22 cellular contexts compared by ENCODE assay signal in the genomic region with DNA sequence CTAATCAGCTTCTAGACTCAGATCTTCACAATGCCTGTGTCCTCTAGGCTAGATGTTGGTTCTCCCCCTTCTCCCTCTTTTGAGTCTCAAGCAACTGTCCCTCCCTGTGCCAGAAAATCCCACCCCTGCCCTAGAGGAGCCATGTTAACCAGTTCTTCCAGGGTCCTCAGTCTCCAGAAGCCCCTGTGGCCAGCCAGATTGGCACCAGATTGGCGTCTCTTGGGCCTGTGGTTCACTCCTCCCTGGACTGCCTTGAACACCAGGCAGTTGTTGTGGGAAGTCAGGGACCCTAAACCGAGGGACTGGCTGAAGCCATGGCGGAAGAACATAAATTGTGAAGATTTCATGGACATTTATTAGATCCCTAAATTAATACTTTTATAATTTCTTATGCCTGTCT. TPM values are rescaled to one million over a fixed set of nuclear protein-coding genes. Genes with fewer than 3 reads are reported as not detected.
"Had no signal": no experiment of that assay in that cellular context is flagged by ENCODE, and none has a peak within 500 bp of the region (broad histone marks: within the 10 kb centered on the region; RNA-seq: fewer than 3 reads in every experiment).

No MANE protein-coding gene starts in this region.

- H3K9me3 Mint-ChIP-seq: dendritic cell treated with granulocyte-macrophage colony-stimulating factor and Interleukin-4, amounts not matched to agents 40 ng/mL and 50 ng/mL, for 4 days; effector memory CD8-positive, alpha-beta T cell; natural killer cell treated with Interleukin-12 subunit alpha and Interleukin-12 subunit beta and Interleukin-15 and Interleukin-18, amount 100 ng/mL, for 72 hours; stimulated activated naive CD8-positive, alpha-beta T cell treated with anti-CD3 and anti-CD28 coated beads, Interleukin-15, amount 100 ng/mL, for 72 hours had no signal

- H3K4me3 Mint-ChIP-seq: dendritic cell treated with granulocyte-macrophage colony-stimulating factor and Interleukin-4, amounts not matched to agents 40 ng/mL and 50 ng/mL, for 4 days; effector memory CD8-positive, alpha-beta T cell; memory B cell; natural killer cell treated with Interleukin-12 subunit alpha and Interleukin-12 subunit beta and Interleukin-15 and Interleukin-18, amount 100 ng/mL, for 72 hours; stimulated activated naive B cell treated with anti-CD40 and anti-IgM and Interleukin-4, amounts not matched to agents 10 μg/mL and 1 μg/mL and 100 μg/mL, for 72 hours; stimulated activated naive CD8-positive, alpha-beta T cell treated with anti-CD3 and anti-CD28 coated beads, Interleukin-15, amount 100 ng/mL, for 72 hours had no signal

- H3K4me3 ChIP-seq: pancreas, prostate gland, right lobe of liver, spleen, testis, tibial nerve had no signal

- H3K27ac ChIP-seq: foreskin keratinocyte, pancreas, prostate gland, right lobe of liver, spleen, testis, tibial nerve had no signal

- H3K27me3 ChIP-seq: foreskin keratinocyte, pancreas, right lobe of liver, spleen, testis had no signal

- H3K36me3 Mint-ChIP-seq: memory B cell; natural killer cell treated with Interleukin-12 subunit alpha and Interleukin-12 subunit beta and Interleukin-15 and Interleukin-18, amount 100 ng/mL, for 72 hours; stimulated activated naive B cell treated with anti-CD40 and anti-IgM and Interleukin-4, amounts not matched to agents 10 μg/mL and 1 μg/mL and 100 μg/mL, for 72 hours had no signal

- H3K9me3 ChIP-seq: pancreas, prostate gland, right lobe of liver, testis, tibial nerve had no signal

- H3K4me1 Mint-ChIP-seq: memory B cell; stimulated activated naive B cell treated with anti-CD40 and anti-IgM and Interleukin-4, amounts not matched to agents 10 μg/mL and 1 μg/mL and 100 μg/mL, for 72 hours; stimulated activated naive CD8-positive, alpha-beta T cell treated with anti-CD3 and anti-CD28 coated beads, Interleukin-15, amount 100 ng/mL, for 72 hours had no signal

- H3K36me3 ChIP-seq: pancreas, prostate gland, right lobe of liver, spleen, tibial nerve had no signal

- H3K27ac Mint-ChIP-seq: dendritic cell treated with granulocyte-macrophage colony-stimulating factor and Interleukin-4, amounts not matched to agents 40 ng/mL and 50 ng/mL, for 4 days; effector memory CD8-positive, alpha-beta T cell; memory B cell; natural killer cell treated with Interleukin-12 subunit alpha and Interleukin-12 subunit beta and Interleukin-15 and Interleukin-18, amount 100 ng/mL, for 72 hours; stimulated activated naive B cell treated with anti-CD40 and anti-IgM and Interleukin-4, amounts not matched to agents 10 μg/mL and 1 μg/mL and 100 μg/mL, for 72 hours; stimulated activated naive CD8-positive, alpha-beta T cell treated with anti-CD3 and anti-CD28 coated beads, Interleukin-15, amount 100 ng/mL, for 72 hours had no signal

- H3K4me1 ChIP-seq: pancreas, prostate gland, right lobe of liver, testis had no signal

- DNase-seq: central memory CD4-positive, alpha-beta T cell; effector memory CD8-positive, alpha-beta T cell; erythroblast; foreskin keratinocyte; hippocampal formation; left colon; midbrain; occipital lobe; pancreas; right lobe of liver; spleen; stimulated activated CD4-positive, alpha-beta T cell treated with anti-CD3 and anti-CD28 coated beads, Interleukin-15, amount 100 ng/mL, for 24 hours; stimulated activated CD4-positive, alpha-beta T cell treated with anti-CD3 and anti-CD28 coated beads, Interleukin-1b, Interleukin-23, amount 100 ng/mL, for 48 hours; stimulated activated CD4-positive, alpha-beta T cell treated with anti-CD3 and anti-CD28 coated beads, Interleukin-4, amount 100 ng/mL, for 24 hours; stimulated activated naive B cell treated with anti-CD40 and anti-IgM and Interleukin-4, amounts not matched to agents 10 μg/mL and 1 μg/mL and 100 μg/mL, for 72 hours; stimulated activated naive CD8-positive, alpha-beta T cell treated with anti-CD3 and anti-CD28 coated beads, Interleukin-15, amount 100 ng/mL, for 72 hours; testis had no signal

RNA-seq across cellular contexts. Expression of gene CYP26B1, which starts 36.6 kb away (rescaled TPM):
- total RNA-seq: natural killer cell treated with Interleukin-12 subunit alpha and Interleukin-12 subunit beta and Interleukin-15 and Interleukin-18, amount 100 ng/mL, for 72 hours had no signal
